1 cellular context compared by ENCODE assay signal in genomic region chr7:106009511-106010226, GRCh38.
A peak's percentile ranks its signal among the peaks of the same experiment; 100 is the strongest.
TF ChIP-seq lines count a peak whose summit lies in the region.

No MANE protein-coding gene starts in this region.

TF ChIP-seq in K562, 482 proteins besides CTCF, POLR2A, EP300 and RAD21 (continued from another document and continues in another):
- TF ChIP-seq AFF4 (CRISPR knock-in tag; IDR thresholded peaks at IDR 0.05) (no peak), HMGN3 (IDR thresholded peaks at IDR 0.05; ENCODE audit: borderline replicate concordance, extremely low read depth, insufficient read length, low read depth, low read length) (peak; percentile 64), ZNF436 (CRISPR knock-in tag; IDR thresholded peaks at IDR 0.05) (no peak), THRA (IDR thresholded peaks at IDR 0.05) (no peak), ZNF518B (CRISPR knock-in tag; IDR thresholded peaks at IDR 0.05) (no peak), RFX1 (IDR thresholded peaks at IDR 0.05) (no peak), PRPF4 (IDR thresholded peaks at IDR 0.05; ENCODE audit: insufficient read depth, low read depth, low read length, poor library complexity, severe bottlenecking) (no peak), ZFP30 (CRISPR knock-in tag; IDR thresholded peaks at IDR 0.05; ENCODE audit: borderline replicate concordance) (no peak), RERE (CRISPR knock-in tag; IDR thresholded peaks at IDR 0.05; ENCODE audit: borderline replicate concordance) (no peak), KLF16 (IDR thresholded peaks at IDR 0.05) (peak; percentile 67; the same call in 1 of the 2 replicates), USF1 (CRISPR knock-in tag; IDR thresholded peaks at IDR 0.05) (peak; percentile 83), CBFA2T3 (IDR thresholded peaks at IDR 0.05) (peak; percentile 23; the same call in 1 of the 2 replicates), DPF2 (IDR thresholded peaks at IDR 0.05) (no peak), ZNF507 (tag; conservative IDR thresholded peaks at IDR 0.05) (no peak), DACH1 (IDR thresholded peaks at IDR 0.05; ENCODE audit: partially characterized antibody) (no peak), NR3C1 (CRISPR knock-in tag; IDR thresholded peaks at IDR 0.05) (no peak), NCOA6 (IDR thresholded peaks at IDR 0.05) (no peak), REST (CRISPR knock-in tag; IDR thresholded peaks at IDR 0.05; ENCODE audit: low read depth) (no peak), GABPB2 (CRISPR knock-in tag; conservative IDR thresholded peaks at IDR 0.05) (no peak), HMG20A (CRISPR knock-in tag; conservative IDR thresholded peaks at IDR 0.05) (no peak), TARDBP (IDR thresholded peaks at IDR 0.05) (no peak), SOX6 (IDR thresholded peaks at IDR 0.05) (peak; percentile 49; the same call in 1 of the 2 replicates), RCOR1 (IDR thresholded peaks at IDR 0.05; ENCODE audit: borderline replicate concordance in 1 of 2, low read depth in 2 of 2, low read length in 2 of 2) (peak in 1 of 2 experiments; percentile 69; a peak in 1 of 4 replicates), JUND (IDR thresholded peaks at IDR 0.05; ENCODE audit: borderline replicate concordance, low read depth, low read length) (peak; percentile 74), JUND (tag; IDR thresholded peaks at IDR 0.05; ENCODE audit: borderline replicate concordance, low read depth, low read length) (peak; percentile 16; the same call in 1 of the 3 replicates), ARNT (IDR thresholded peaks at IDR 0.05) (no peak), CHAMP1 (IDR thresholded peaks at IDR 0.05) (0 out of 2 replicates have a peak, but pooled peaks have one; percentile 46), SMARCB1 (IDR thresholded peaks at IDR 0.05; ENCODE audit: insufficient read length, low read depth) (no peak), ZNF76 (CRISPR knock-in tag; IDR thresholded peaks at IDR 0.05; ENCODE audit: borderline replicate concordance) (no peak), ZNF766 (CRISPR knock-in tag; conservative IDR thresholded peaks at IDR 0.05) (no peak), ZBTB43 (CRISPR knock-in tag; IDR thresholded peaks at IDR 0.05) (no peak), ZNF449 (CRISPR knock-in tag; IDR thresholded peaks at IDR 0.05) (no peak), MEF2D (tag; conservative IDR thresholded peaks at IDR 0.05; ENCODE audit: low read depth) (no peak)
